9 cellular contexts compared by ENCODE assay signal in the genomic region with DNA sequence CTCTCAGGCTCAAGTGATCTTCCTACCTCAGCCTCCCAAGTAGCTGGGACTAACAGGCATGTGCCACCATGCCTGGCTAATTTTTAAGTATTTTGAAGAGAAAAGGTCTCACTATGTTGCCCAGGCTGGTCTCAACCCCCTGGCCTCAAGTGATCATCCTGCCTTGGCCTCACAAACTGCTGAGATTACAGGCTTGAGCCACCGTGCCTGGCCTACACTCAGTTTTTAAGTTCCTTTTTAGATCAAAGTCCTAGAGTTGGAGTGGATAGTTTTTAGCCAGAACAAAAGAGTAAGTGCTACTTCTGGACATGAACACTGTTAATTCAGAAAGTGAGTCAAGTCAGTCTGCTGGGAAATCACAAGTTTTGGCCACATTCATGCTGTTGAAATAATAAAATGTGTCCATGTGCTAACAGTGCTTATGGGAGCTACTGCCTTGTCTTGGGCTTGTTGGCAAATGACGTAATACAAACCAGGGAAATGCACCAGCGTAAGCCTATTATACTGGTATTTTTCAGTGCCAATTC.
A peak's percentile ranks its signal among the peaks of the same experiment; 100 is the strongest.
DNase-seq lines count a peak whose midpoint lies in the region; ATAC-seq and TF ChIP-seq lines count a peak whose summit lies in the region.
"Had no signal": no experiment of that assay in that cellular context is flagged by ENCODE, and none has a peak within 500 bp of the region (broad histone marks: within the 10 kb centered on the region; RNA-seq: fewer than 3 reads in every experiment).

No MANE protein-coding gene starts in this region.

- H3K27me3 Mint-ChIP-seq in WTC11 (ENCODE audit: low read depth) = no peaks in the 10 kb centered on the region

- peaks cover 27% of the 10 kb centered on the region for H3K4me1 Mint-ChIP-seq in WTC11

- ATAC-seq in WTC11 = no peak
- ATAC-seq in foreskin keratinocyte = peak; percentile 50
- ATAC-seq in GM21717 (IDR thresholded peaks at IDR 0.05; ENCODE audit: unreplicated experiment) = no peak
- no peak for ATAC-seq in GM18867 (IDR thresholded peaks at IDR 0.05; ENCODE audit: unreplicated experiment)

- CTCF ChIA-PET in WTC11 (lab: Charles Lee) = interaction anchor here (0.6 to 7.6 kb wide), 6 partner anchors 12 to 166 kb away, joined by 3 to 90 read pairs (median 4); no protein-coding TSS in a partner anchor

- peak overlapping the region; percentile 78 for H3K27ac Mint-ChIP-seq in WTC11

- no peaks in the 10 kb centered on the region for H3K9me3 Mint-ChIP-seq in WTC11

- H3K36me3 Mint-ChIP-seq in WTC11 = peaks cover 3% of the 10 kb centered on the region; the same call in 1 of the 2 replicates

- POLR2A ChIA-PET in WTC11 (lab: Charles Lee) = interaction anchor here (0.6 to 1.8 kb wide), 2 partner anchors 22 to 257 kb away, joined by 3 to 5 read pairs; no protein-coding TSS in a partner anchor

- H3K4me1 ChIP-seq in foreskin keratinocyte = peaks cover 62% of the 10 kb centered on the region

- no peak overlapping the region; the same call in 1 of the 2 replicates for H3K4me3 Mint-ChIP-seq in WTC11

- no peaks in the 10 kb centered on the region for H3K27me3 ChIP-seq in foreskin keratinocyte

- TF ChIP-seq CTCF in WTC11 (IDR thresholded peaks at IDR 0.05) (no peak), foreskin keratinocyte (conservative IDR thresholded peaks at IDR 0.05) (no peak)

- peak overlapping the region; percentile 92 for H3K27ac ChIP-seq in foreskin keratinocyte

- DNase-seq in Daoy (ENCODE audit: low read depth) (peak; percentile 56), WTC11 (ENCODE audit: low spot score) (no peak), foreskin keratinocyte (peak in 1 of 2 donors; percentile 89), renal cortical epithelial cell (ENCODE audit: low read depth) (peak; percentile 84), NCI-H1417 treated with DMSO at 0.1 percent for 48 hours (lab: John Stamatoyannopoulos, UW) (no peak)
- no peak for DNase-seq in effector CD4-positive, alpha-beta T cell
- DNase-seq: activated naive CD4-positive, alpha-beta T cell treated with Interleukin-2 at 50 U/mL for 16 hours had no signal

TF ChIP-seq in WTC11, 78 proteins besides CTCF, POLR2A, EP300 and RAD21:
- TF ChIP-seq, protein P1, sequence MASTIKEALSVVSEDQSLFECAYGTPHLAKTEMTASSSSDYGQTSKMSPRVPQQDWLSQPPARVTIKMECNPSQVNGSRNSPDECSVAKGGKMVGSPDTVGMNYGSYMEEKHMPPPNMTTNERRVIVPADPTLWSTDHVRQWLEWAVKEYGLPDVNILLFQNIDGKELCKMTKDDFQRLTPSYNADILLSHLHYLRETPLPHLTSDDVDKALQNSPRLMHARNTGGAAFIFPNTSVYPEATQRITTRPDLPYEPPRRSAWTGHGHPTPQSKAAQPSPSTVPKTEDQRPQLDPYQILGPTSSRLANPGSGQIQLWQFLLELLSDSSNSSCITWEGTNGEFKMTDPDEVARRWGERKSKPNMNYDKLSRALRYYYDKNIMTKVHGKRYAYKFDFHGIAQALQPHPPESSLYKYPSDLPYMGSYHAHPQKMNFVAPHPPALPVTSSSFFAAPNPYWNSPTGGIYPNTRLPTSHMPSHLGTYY (CRISPR knock-in tag; IDR thresholded peaks at IDR 0.05) = no peak
- TF ChIP-seq, protein P2, sequence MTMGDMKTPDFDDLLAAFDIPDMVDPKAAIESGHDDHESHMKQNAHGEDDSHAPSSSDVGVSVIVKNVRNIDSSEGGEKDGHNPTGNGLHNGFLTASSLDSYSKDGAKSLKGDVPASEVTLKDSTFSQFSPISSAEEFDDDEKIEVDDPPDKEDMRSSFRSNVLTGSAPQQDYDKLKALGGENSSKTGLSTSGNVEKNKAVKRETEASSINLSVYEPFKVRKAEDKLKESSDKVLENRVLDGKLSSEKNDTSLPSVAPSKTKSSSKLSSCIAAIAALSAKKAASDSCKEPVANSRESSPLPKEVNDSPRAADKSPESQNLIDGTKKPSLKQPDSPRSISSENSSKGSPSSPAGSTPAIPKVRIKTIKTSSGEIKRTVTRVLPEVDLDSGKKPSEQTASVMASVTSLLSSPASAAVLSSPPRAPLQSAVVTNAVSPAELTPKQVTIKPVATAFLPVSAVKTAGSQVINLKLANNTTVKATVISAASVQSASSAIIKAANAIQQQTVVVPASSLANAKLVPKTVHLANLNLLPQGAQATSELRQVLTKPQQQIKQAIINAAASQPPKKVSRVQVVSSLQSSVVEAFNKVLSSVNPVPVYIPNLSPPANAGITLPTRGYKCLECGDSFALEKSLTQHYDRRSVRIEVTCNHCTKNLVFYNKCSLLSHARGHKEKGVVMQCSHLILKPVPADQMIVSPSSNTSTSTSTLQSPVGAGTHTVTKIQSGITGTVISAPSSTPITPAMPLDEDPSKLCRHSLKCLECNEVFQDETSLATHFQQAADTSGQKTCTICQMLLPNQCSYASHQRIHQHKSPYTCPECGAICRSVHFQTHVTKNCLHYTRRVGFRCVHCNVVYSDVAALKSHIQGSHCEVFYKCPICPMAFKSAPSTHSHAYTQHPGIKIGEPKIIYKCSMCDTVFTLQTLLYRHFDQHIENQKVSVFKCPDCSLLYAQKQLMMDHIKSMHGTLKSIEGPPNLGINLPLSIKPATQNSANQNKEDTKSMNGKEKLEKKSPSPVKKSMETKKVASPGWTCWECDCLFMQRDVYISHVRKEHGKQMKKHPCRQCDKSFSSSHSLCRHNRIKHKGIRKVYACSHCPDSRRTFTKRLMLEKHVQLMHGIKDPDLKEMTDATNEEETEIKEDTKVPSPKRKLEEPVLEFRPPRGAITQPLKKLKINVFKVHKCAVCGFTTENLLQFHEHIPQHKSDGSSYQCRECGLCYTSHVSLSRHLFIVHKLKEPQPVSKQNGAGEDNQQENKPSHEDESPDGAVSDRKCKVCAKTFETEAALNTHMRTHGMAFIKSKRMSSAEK (CRISPR knock-in tag; IDR thresholded peaks at IDR 0.05; ENCODE audit: borderline replicate concordance) = no peak
- TF ChIP-seq GABPB1 (CRISPR knock-in tag; IDR thresholded peaks at IDR 0.05) (no peak), TP53 (CRISPR knock-in tag; IDR thresholded peaks at IDR 0.05) (no peak), NR1H2 (CRISPR knock-in tag; IDR thresholded peaks at IDR 0.05) (no peak), ZNF121 (CRISPR knock-in tag; IDR thresholded peaks at IDR 0.05) (peak; percentile 97)
TF ChIP-seq in WTC11: peak in this region for 1.

Comparison
In these comparisons a context has a peak if more than half of its experiments do, and no peak if none do; other contexts are left out.
1. DNase-seq: peak in Daoy (single experiment) and renal cortical epithelial cell (single experiment); none in WTC11 (single experiment), NCI-H1417 treated with DMSO at 0.1 percent for 48 hours (single experiment) and effector CD4-positive, alpha-beta T cell (single experiment).